Comparison of ENCODE assay signal across 14 cellular contexts in genomic region chr1:151981178-151981525, GRCh38. TPM values are rescaled to one million over a fixed set of nuclear protein-coding genes. Genes with fewer than 3 reads are reported as not detected.
A peak's percentile ranks its signal among the peaks of the same experiment; 100 is the strongest.
DNase-seq lines count a peak whose midpoint lies in the region; TF ChIP-seq lines count a peak whose summit lies in the region.
"Had no signal": no experiment of that assay in that cellular context is flagged by ENCODE, and none has a peak within 500 bp of the region (broad histone marks: within the 10 kb centered on the region; RNA-seq: fewer than 3 reads in every experiment).

No MANE protein-coding gene starts in this region.

- in situ Hi-C loops in G401 (cut with HindIII; ENCODE audit: low sequenced_read_pairs), result no loop called here

- peaks cover 5% of the 10 kb centered on the region in 2 experiments; a peak in 3 of 4 replicates for H3K4me1 Mint-ChIP-seq in H9
- H3K4me1 Mint-ChIP-seq in activated naive CD8-positive, alpha-beta T cell treated with anti-CD3 and anti-CD28 coated beads for 36 hours, result peaks cover 36% of the 10 kb centered on the region
- H3K4me1 Mint-ChIP-seq: naive B cell had no signal

- peaks cover 0 to 41% (median 9%) of the 10 kb centered on the region in 3 donors for H3K36me3 ChIP-seq in tibial nerve

- no peak overlapping the region for H4K91ac ChIP-seq in H9 (ENCODE audit: insufficient read length, low read depth, low read length)

- TF ChIP-seq CTCF in H9 (conservative IDR thresholded peaks at IDR 0.05), result no peak
- no peak for TF ChIP-seq CTCF in tibial nerve (IDR thresholded peaks at IDR 0.05)

- H2BK20ac ChIP-seq in H9 (ENCODE audit: low read depth, low read length, poor library complexity, severe bottlenecking), result no peak overlapping the region

- no peak overlapping the region for H3K4me2 ChIP-seq in H9 (ENCODE audit: insufficient read depth, insufficient read length, low read length)

- H4K20me1 ChIP-seq in H9 (ENCODE audit: control insufficient read depth, insufficient read depth, insufficient read length), result no peaks in the 10 kb centered on the region

- no peak overlapping the region for H2BK15ac ChIP-seq in H9 (ENCODE audit: low read depth, low read length)

- H3K9me3 Mint-ChIP-seq in H9, result no peaks in the 10 kb centered on the region
- H3K9me3 Mint-ChIP-seq in activated naive CD8-positive, alpha-beta T cell treated with anti-CD3 and anti-CD28 coated beads for 36 hours, result no peaks in the 10 kb centered on the region
- H3K9me3 Mint-ChIP-seq: activated T-helper 2 cell treated with anti-CD3 and anti-CD28 coated beads, Interferon-gamma antibody, Interleukin-2, Interleukin-4, amounts not matched to agents 10 μg/mL and 5 μg/mL and 100 μg/mL, durations not matched to agents 14 hours and 24 hours and 36 hours; naive B cell had no signal

- H3T11ph ChIP-seq in H9 (ENCODE audit: low read length), result no peak overlapping the region

- no peaks in the 10 kb centered on the region for H3K79me2 ChIP-seq in H9 (ENCODE audit: insufficient read depth, low read length)

- no peak overlapping the region for H2BK5ac ChIP-seq in H9 (ENCODE audit: insufficient read length, low read length)

- no peak overlapping the region for H3K56ac ChIP-seq in H9 (ENCODE audit: insufficient read length, low read depth, low read length)

- no peak overlapping the region; the same call in 1 of the 2 replicates for H3K14ac ChIP-seq in H9 (ENCODE audit: insufficient read depth, low read length)

- H2BK120ac ChIP-seq in H9 (ENCODE audit: low read depth, low read length, poor library complexity, severe bottlenecking), result no peak overlapping the region

- DNase-seq in H9 (no peak), SW480 (ENCODE audit: low spot score) (peak; percentile 63), glomerular visceral epithelial cell (ENCODE audit: extremely low spot score) (peak; percentile 94), tibial nerve (ENCODE audit: low spot score in 2 of 2) (no peak), G401 (ENCODE audit: low spot score) (no peak), epidermal melanocyte (ENCODE audit: insufficient read length, low spot score) (no peak)
- DNase-seq in activated naive CD8-positive, alpha-beta T cell treated with anti-CD3 and anti-CD28 coated beads for 36 hours, result no peak
- DNase-seq: activated CD4-positive, alpha-beta T cell treated with anti-CD3 and anti-CD28 coated beads, Interleukin-2, amount 50 U/mL, for 48 hours; naive B cell; NCI-H1417; retina; RPMI8226; stomach had no signal

- H3K27me3 ChIP-seq in H9 (ENCODE audit: insufficient read depth, low read length), result no peaks in the 10 kb centered on the region
- H3K27me3 ChIP-seq in tibial nerve, result no peaks in the 10 kb centered on the region
- H3K27me3 ChIP-seq: stomach had no signal

- no peaks in the 10 kb centered on the region for H3K79me1 ChIP-seq in H9 (ENCODE audit: insufficient read depth, low read depth, low read length, poor library complexity, severe bottlenecking)

- H3K4ac ChIP-seq in H9 (ENCODE audit: low read depth, low read length), result no peak overlapping the region

- H3K4me3 ChIP-seq in tibial nerve, result no peak overlapping the region
- H3K4me3 ChIP-seq: stomach had no signal

- H3K4me1 ChIP-seq in H9 (ENCODE audit: insufficient read depth, low read length) (no peaks in the 10 kb centered on the region), tibial nerve (peaks cover 0 to 95% (median 57%) of the 10 kb centered on the region in 4 donors)

- no peak overlapping the region for H4K8ac ChIP-seq in H9 (replicated peaks; ENCODE audit: insufficient read length, low read depth, low read length)

- no peak overlapping the region for H2BK12ac ChIP-seq in H9 (ENCODE audit: insufficient read length, low read depth, low read length)

- no peak overlapping the region for H3K27ac ChIP-seq in H9 (ENCODE audit: insufficient read length, low read depth, low read length)
- peak overlapping the region in 3 of 4 donors; percentile 43 to 98 (median 73) for H3K27ac ChIP-seq in tibial nerve

- no peak overlapping the region for H4K5ac ChIP-seq in H9 (ENCODE audit: insufficient read length, low read depth, low read length)

- H3K9me3 ChIP-seq in H9 (ENCODE audit: control insufficient read depth, low read depth, low read length) (no peaks in the 10 kb centered on the region), tibial nerve (no peaks in the 10 kb centered on the region)
- H3K9me3 ChIP-seq: stomach had no signal

- TF ChIP-seq EP300 in tibial nerve (IDR thresholded peaks at IDR 0.05), result no peak

- H3K4me3 Mint-ChIP-seq in H9, result no peak overlapping the region
- no peak overlapping the region for H3K4me3 Mint-ChIP-seq in activated naive CD8-positive, alpha-beta T cell treated with anti-CD3 and anti-CD28 coated beads for 36 hours
- H3K4me3 Mint-ChIP-seq: naive B cell had no signal

- no peak overlapping the region for H3K18ac ChIP-seq in H9 (ENCODE audit: insufficient read length, low read depth, low read length)

- no peak overlapping the region for H3K23ac ChIP-seq in H9 (ENCODE audit: insufficient read length, low read depth, low read length)

- no peak overlapping the region for H2AK5ac ChIP-seq in H9 (ENCODE audit: insufficient read length, low read length)

- H3K27ac Mint-ChIP-seq in H9, result peak overlapping the region in 2 of 3 experiments; percentile 5 to 21; a peak in 1 of 7 replicates
- H3K27ac Mint-ChIP-seq in activated naive CD8-positive, alpha-beta T cell treated with anti-CD3 and anti-CD28 coated beads for 36 hours, result no peak overlapping the region
- H3K27ac Mint-ChIP-seq: activated T-helper 2 cell treated with anti-CD3 and anti-CD28 coated beads, Interferon-gamma antibody, Interleukin-2, Interleukin-4, amounts not matched to agents 10 μg/mL and 5 μg/mL and 100 μg/mL, durations not matched to agents 14 hours and 24 hours and 36 hours; naive B cell had no signal

- no peak for TF ChIP-seq POLR2A in tibial nerve (IDR thresholded peaks at IDR 0.05)

- no peak overlapping the region for H3K9ac ChIP-seq in H9 (ENCODE audit: extremely low read depth, insufficient read length, low read length)

- H3K27me3 Mint-ChIP-seq in H9 (ENCODE audit: low read depth), result no peaks in the 10 kb centered on the region
- H3K27me3 Mint-ChIP-seq in activated naive CD8-positive, alpha-beta T cell treated with anti-CD3 and anti-CD28 coated beads for 36 hours, result no peaks in the 10 kb centered on the region

- H3K36me3 Mint-ChIP-seq in H9 (ENCODE audit: insufficient read depth in 1 of 3, low read depth in 3 of 3), result peaks cover 0 to 46% (median 20%) of the 10 kb centered on the region in 3 experiments; a peak in 6 of 7 replicates
- H3K36me3 Mint-ChIP-seq in activated naive CD8-positive, alpha-beta T cell treated with anti-CD3 and anti-CD28 coated beads for 36 hours, result peaks cover 53% of the 10 kb centered on the region

- no peak overlapping the region for H2AFZ ChIP-seq in H9 (ENCODE audit: low read length)

- WGBS in H9 (ENCODE audit: extremely low coverage, insufficient read length, low lambda C conversion rate), result no CpG with 5 or more reads among the region's 5 CpGs
- 55 to 63% methylated on average over 5 of the region's 5 CpGs for WGBS in tibial nerve, 2 donors

- H3K23me2 ChIP-seq in H9 (ENCODE audit: insufficient read length, low read depth, low read length, poor library complexity, severe bottlenecking), result no peaks in the 10 kb centered on the region

RNA-seq across cellular contexts. Expression of gene S100A10, which starts 12.5 kb away (rescaled TPM):
- 160 and 162 TPM in 2 replicates for total RNA-seq in H9 (2021)
- total RNA-seq in tibial nerve, result 100 to 1,000 TPM; 108 to 230 (median 192) TPM
- total RNA-seq in G401 (2014; rRNA removed; shearing (Covaris generic)), result not detected in 2 replicates
- total RNA-seq in activated naive CD8-positive, alpha-beta T cell treated with anti-CD3 and anti-CD28 coated beads for 36 hours, result 100 to 1,000 TPM; 225 to 235 TPM

RNA-seq across cellular contexts. Expression of gene S100A11, which starts 55.7 kb away (rescaled TPM):
- total RNA-seq in H9 (2021) (302 and 303 TPM in 2 replicates), tibial nerve (100 to 1,000 TPM in 3 of 4 donors, 10 to 100 TPM in 1; 85.0 to 267 (median 145) TPM)
- total RNA-seq in G401 (2014; rRNA removed; shearing (Covaris generic)), result not detected in 2 replicates
- total RNA-seq in activated naive CD8-positive, alpha-beta T cell treated with anti-CD3 and anti-CD28 coated beads for 36 hours, result 100 to 1,000 TPM; 162 to 165 TPM

Comparison
In these comparisons a context has a peak if more than half of its experiments do, and no peak if none do; other contexts are left out.
1. DNase-seq: peak in SW480 (single experiment) and glomerular visceral epithelial cell (single experiment); none in H9 (single experiment), tibial nerve (0 of 2), G401 (single experiment), epidermal melanocyte (single experiment) and activated naive CD8-positive, alpha-beta T cell treated with anti-CD3 and anti-CD28 coated beads for 36 hours (single experiment).
2. RNA of gene S100A10, which starts 12.5 kb away (total RNA-seq): 225 to 235 TPM in activated naive CD8-positive, alpha-beta T cell treated with anti-CD3 and anti-CD28 coated beads for 36 hours, 108 to 230 TPM in tibial nerve and 160 to 162 TPM in H9; not detected in G401; every median in the first group is over 100 times any median in the second.
3. RNA of gene S100A11, which starts 55.7 kb away (total RNA-seq): 302 to 303 TPM in H9, 85.0 to 267 TPM in tibial nerve and 162 to 165 TPM in activated naive CD8-positive, alpha-beta T cell treated with anti-CD3 and anti-CD28 coated beads for 36 hours; not detected in G401; every median in the first group is over 10 times any median in the second.